16 cellular contexts compared by ENCODE assay signal in the genomic region with DNA sequence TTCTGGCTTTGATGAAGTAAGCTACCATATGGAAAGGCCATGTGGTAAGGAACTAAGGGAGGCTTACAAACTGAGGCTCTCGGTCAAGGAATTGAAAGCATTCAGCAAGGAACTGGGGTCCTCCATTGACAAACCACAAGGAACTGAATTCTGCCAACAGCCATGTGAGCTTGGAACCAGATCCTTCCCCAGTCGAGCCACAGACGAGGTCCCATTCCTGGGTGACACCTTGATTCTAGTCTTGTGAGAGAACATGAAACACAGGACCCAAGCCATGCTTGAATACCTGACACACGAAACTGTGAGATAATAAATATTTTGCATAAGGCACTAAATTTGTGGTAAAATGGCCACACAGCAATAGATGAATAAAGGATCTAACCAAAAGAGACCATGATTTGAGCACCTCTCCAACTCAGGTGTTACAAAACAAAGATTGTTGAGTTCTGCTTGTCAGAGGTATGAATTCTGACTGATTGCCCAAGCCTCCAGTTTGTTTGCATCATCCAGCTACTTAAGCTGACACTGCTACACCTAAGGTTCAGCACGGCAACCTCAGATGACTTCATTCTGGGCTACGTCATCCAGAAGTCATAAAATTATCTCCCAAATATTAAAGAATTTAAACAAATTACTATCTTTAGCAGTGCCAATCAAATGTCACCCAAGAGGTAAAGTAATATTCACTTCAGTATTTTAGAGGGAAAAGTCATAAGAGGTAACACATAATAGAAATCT. TPM values are rescaled to one million over a fixed set of nuclear protein-coding genes. Genes with fewer than 3 reads are reported as not detected.
"Had no signal": no experiment of that assay in that cellular context is flagged by ENCODE, and none has a peak within 500 bp of the region (broad histone marks: within the 10 kb centered on the region; RNA-seq: fewer than 3 reads in every experiment).

No MANE protein-coding gene starts in this region.

- H3K4me1 ChIP-seq: body of pancreas, left lung, thyroid gland had no signal

- H3K9me3 ChIP-seq: body of pancreas, left lung, thyroid gland had no signal

- H3K36me3 Mint-ChIP-seq: activated naive CD8-positive, alpha-beta T cell; naive thymus-derived CD8-positive, alpha-beta T cell; stimulated activated naive B cell treated with anti-CD40 and anti-IgM and Interleukin-4, amounts not matched to agents 10 μg/mL and 1 μg/mL and 100 μg/mL, for 72 hours had no signal

- H3K36me3 ChIP-seq: left lung, thyroid gland had no signal

- H3K9me3 Mint-ChIP-seq: T-helper 2 cell treated with Interferon-gamma antibody and Interleukin-4, amounts not matched to agents 5 μg/mL and 100 μg/mL, for 36 hours had no signal

- H3K27ac ChIP-seq: body of pancreas, left lung, thyroid gland had no signal

- H3K4me1 Mint-ChIP-seq: activated CD4-positive, alpha-beta T cell treated with anti-CD3 and anti-CD28 coated beads, Interleukin-2, amount 10 ng/mL, durations not matched to agents 7 days and 5 days; naive thymus-derived CD8-positive, alpha-beta T cell; stimulated activated naive B cell treated with anti-CD40 and anti-IgM and Interleukin-4, amounts not matched to agents 10 μg/mL and 1 μg/mL and 100 μg/mL, for 72 hours had no signal

- ATAC-seq: body of pancreas; left lung; naive thymus-derived CD8-positive, alpha-beta T cell; stimulated activated naive B cell treated with anti-CD40 and anti-IgM and Interleukin-4, amounts not matched to agents 10 μg/mL and 1 μg/mL and 100 μg/mL, for 72 hours had no signal

- H3K4me3 ChIP-seq: body of pancreas, left lung, thyroid gland had no signal

- H3K27ac Mint-ChIP-seq: activated CD4-positive, alpha-beta T cell treated with anti-CD3 and anti-CD28 coated beads, Interleukin-2, amount 10 ng/mL, durations not matched to agents 7 days and 5 days; activated naive CD8-positive, alpha-beta T cell; naive thymus-derived CD8-positive, alpha-beta T cell; stimulated activated naive B cell treated with anti-CD40 and anti-IgM and Interleukin-4, amounts not matched to agents 10 μg/mL and 1 μg/mL and 100 μg/mL, for 72 hours; T-helper 2 cell treated with Interferon-gamma antibody and Interleukin-4, amounts not matched to agents 5 μg/mL and 100 μg/mL, for 36 hours had no signal

- H3K4me3 Mint-ChIP-seq: activated CD4-positive, alpha-beta T cell treated with anti-CD3 and anti-CD28 coated beads, Interleukin-2, amount 10 ng/mL, durations not matched to agents 7 days and 5 days; activated naive CD8-positive, alpha-beta T cell; naive thymus-derived CD8-positive, alpha-beta T cell; stimulated activated naive B cell treated with anti-CD40 and anti-IgM and Interleukin-4, amounts not matched to agents 10 μg/mL and 1 μg/mL and 100 μg/mL, for 72 hours; T-helper 2 cell treated with Interferon-gamma antibody and Interleukin-4, amounts not matched to agents 5 μg/mL and 100 μg/mL, for 36 hours had no signal

- DNase-seq: activated CD4-positive, alpha-beta T cell treated with anti-CD3 and anti-CD28 coated beads, Interleukin-2, amount 10 ng/mL, durations not matched to agents 7 days and 5 days; activated CD8-positive, alpha-beta memory T cell treated with anti-CD3 and anti-CD28 coated beads, Interleukin-2, amount 50 U/mL, for 48 hours; activated gamma-delta T cell treated with Interleukin-2 at 50 U/mL for 16 hours; amygdala; body of pancreas; erythroblast; islet precursor cell; left lung; naive thymus-derived CD8-positive, alpha-beta T cell; stimulated activated CD4-positive, alpha-beta T cell treated with anti-CD3 and anti-CD28 coated beads, Interleukin-4, amount 100 ng/mL, for 1 hour; stimulated activated naive B cell treated with anti-CD40 and anti-IgM and Interleukin-4, amounts not matched to agents 10 μg/mL and 1 μg/mL and 100 μg/mL, for 72 hours; thyroid gland had no signal

- H3K27me3 Mint-ChIP-seq: activated CD4-positive, alpha-beta T cell treated with anti-CD3 and anti-CD28 coated beads, Interleukin-2, amount 10 ng/mL, durations not matched to agents 7 days and 5 days; activated naive CD8-positive, alpha-beta T cell; stimulated activated naive B cell treated with anti-CD40 and anti-IgM and Interleukin-4, amounts not matched to agents 10 μg/mL and 1 μg/mL and 100 μg/mL, for 72 hours had no signal

RNA-seq across cellular contexts. Expression of gene GARIN6, which starts 59.4 kb away (rescaled TPM):
- total RNA-seq: activated CD4-positive, alpha-beta T cell treated with anti-CD3 and anti-CD28 coated beads, Interleukin-2, amount 10 ng/mL, durations not matched to agents 7 days and 5 days; body of pancreas; left lung; mucosa of gallbladder; naive thymus-derived CD8-positive, alpha-beta T cell; skeletal muscle tissue had no signal
